ENCODE assay signal across 16 cellular contexts in genomic region chr10:96125142-96125515, GRCh38. TPM values are rescaled to one million over a fixed set of nuclear protein-coding genes. Genes with fewer than 3 reads are reported as not detected.
A peak's percentile ranks its signal among the peaks of the same experiment; 100 is the strongest.
DNase-seq lines count a peak whose midpoint lies in the region; ATAC-seq, FAIRE-seq and TF ChIP-seq lines count a peak whose summit lies in the region.
"Had no signal": no experiment of that assay in that cellular context is flagged by ENCODE, and none has a peak within 500 bp of the region (broad histone marks: within the 10 kb centered on the region; RNA-seq: fewer than 3 reads in every experiment).

No MANE protein-coding gene starts in this region.

- no peak overlapping the region for H4K5ac ChIP-seq in mesendoderm (ENCODE audit: low read length)

- no peaks in the 10 kb centered on the region for H3K79me1 ChIP-seq in mesendoderm (ENCODE audit: low read length)

- intact Hi-C loops in pancreas (cut with DNase I) = no loop called here

- no peaks in the 10 kb centered on the region for H4K20me1 ChIP-seq in DOHH2 (ENCODE audit: control insufficient read depth, insufficient read depth, low read depth, low read length)
- H4K20me1 ChIP-seq: BLaER1 treated with 17β-estradiol and CSF1 and Interleukin-3, amounts not matched to agents 10 nM and 100 nM had no signal

- H3K18ac ChIP-seq in mesendoderm (ENCODE audit: low read length) = peak overlapping the region; percentile 51

- H3K9ac ChIP-seq in mesendoderm (ENCODE audit: low read length) = no peak overlapping the region
- H3K9ac ChIP-seq: BLaER1 treated with 17β-estradiol and CSF1 and Interleukin-3, amounts not matched to agents 10 nM and 100 nM had no signal

- H3K56ac ChIP-seq in mesendoderm (ENCODE audit: low read length) = peak overlapping the region; percentile 43

- H3K9me3 ChIP-seq in DOHH2 (ENCODE audit: control insufficient read depth, insufficient read depth, low read length) (no peaks in the 10 kb centered on the region), KOPT-K1 (ENCODE audit: insufficient read depth, low read length, poor library complexity, severe bottlenecking) (no peaks in the 10 kb centered on the region), pancreas (no peaks in the 10 kb centered on the region)

- no peak overlapping the region for H3K23ac ChIP-seq in mesendoderm (ENCODE audit: low read length)

- no peaks in the 10 kb centered on the region for H3K27me3 ChIP-seq in DOHH2 (ENCODE audit: control insufficient read depth, low read length)
- no peaks in the 10 kb centered on the region for H3K27me3 ChIP-seq in mesendoderm (ENCODE audit: insufficient read depth, low read length, poor library complexity)
- H3K27me3 ChIP-seq in pancreas = peaks cover 0 to 50% (median 3%) of the 10 kb centered on the region in 4 donors

- TF ChIP-seq CTCF in DOHH2 (IDR thresholded peaks at IDR 0.05; ENCODE audit: low read depth, low read length, poor library complexity, severe bottlenecking) (no peak), pancreas (IDR thresholded peaks at IDR 0.05) (no peak)

- DNase-seq in amniotic epithelial cell (ENCODE audit: low read depth) = peak; percentile 50
- DNase-seq in mesendoderm = no peak
- no peak for DNase-seq in pancreas
- DNase-seq in cerebellar nuclear complex (lab: John Stamatoyannopoulos, UW) = no peak
- DNase-seq: activated CD4-positive, alpha-beta T cell treated with anti-CD3 and anti-CD28 coated beads for 1 hour; effector memory CD4-positive, alpha-beta T cell; head of caudate nucleus; left cardiac atrium; NCI-H1694 treated with DMSO at 0.1 percent for 48 hours; NCI-H774 had no signal

- no peak overlapping the region for H2AK5ac ChIP-seq in mesendoderm (ENCODE audit: low read length)

- WGBS in mesendoderm (ENCODE audit: extremely low coverage, insufficient coverage, low lambda C conversion rate) = no CpG with 5 or more reads among the region's 2 CpGs
- 76 to 81% methylated on average over 2 of the region's 2 CpGs for WGBS in pancreas, 2 donors

- H3K4me1 ChIP-seq in DOHH2 (ENCODE audit: control insufficient read depth, low read length) (peaks cover 43% of the 10 kb centered on the region), mesendoderm (ENCODE audit: control insufficient read depth, low read depth, low read length) (peaks cover 2% of the 10 kb centered on the region), pancreas (peaks cover 0 to 5% (median 3%) of the 10 kb centered on the region in 3 donors)

- H4K8ac ChIP-seq in mesendoderm (ENCODE audit: low read depth, low read length) = no peak overlapping the region

- no peak overlapping the region for H2BK120ac ChIP-seq in mesendoderm (ENCODE audit: low read depth, low read length)

- no peak overlapping the region for H3K4ac ChIP-seq in mesendoderm (ENCODE audit: low read depth, low read length)

- H3K9me2 ChIP-seq in DOHH2 (replicated peaks; ENCODE audit: control insufficient read depth, low read length) = no peaks in the 10 kb centered on the region

- 0 out of 2 replicates have a peak, but pooled peaks cover 7% of the 10 kb centered on the region for H3F3A ChIP-seq in DOHH2 (ENCODE audit: control insufficient read depth, insufficient read depth)

- H3K4me2 ChIP-seq in DOHH2 (ENCODE audit: low read length) (peak overlapping the region; percentile 52), mesendoderm (ENCODE audit: low read length) (no peak overlapping the region)

- H3K27ac ChIP-seq in DOHH2 (ENCODE audit: low read depth, low read length) (no peak overlapping the region), KOPT-K1 (ENCODE audit: low read depth, low read length, poor library complexity, severe bottlenecking) (peak overlapping the region; percentile 90), mesendoderm (ENCODE audit: low read depth, low read length) (no peak overlapping the region), pancreas (no peak overlapping the region)
- H3K27ac ChIP-seq: BLaER1 treated with 17β-estradiol and CSF1 and Interleukin-3, amounts not matched to agents 10 nM and 100 nM had no signal

- no peak overlapping the region for H2BK15ac ChIP-seq in mesendoderm (replicated peaks; ENCODE audit: low read depth)

- no peak for ATAC-seq in HG03520 (IDR thresholded peaks at IDR 0.05; ENCODE audit: unreplicated experiment)
- no peak for ATAC-seq in pancreas
- ATAC-seq in GM21619 (IDR thresholded peaks at IDR 0.05; ENCODE audit: unreplicated experiment) = no peak

- H2BK5ac ChIP-seq in mesendoderm (ENCODE audit: low read length) = no peak overlapping the region

- FAIRE-seq in pancreas (lab: Jason Lieb, UNC) = no peak
- FAIRE-seq: G401.6 had no signal

- H3K4me3 ChIP-seq in DOHH2 (ENCODE audit: low read length) (no peak overlapping the region), mesendoderm (ENCODE audit: low read length) (no peak overlapping the region), pancreas (peak overlapping the region in 2 of 4 donors; percentile 23 to 35)
- H3K4me3 ChIP-seq: BLaER1 treated with 17β-estradiol and CSF1 and Interleukin-3, amounts not matched to agents 10 nM and 100 nM had no signal

- no peaks in the 10 kb centered on the region for H3K36me3 ChIP-seq in DOHH2 (ENCODE audit: control insufficient read depth, low read length)
- no peaks in the 10 kb centered on the region for H3K36me3 ChIP-seq in KOPT-K1 (ENCODE audit: insufficient read depth, low read length)
- no peaks in the 10 kb centered on the region for H3K36me3 ChIP-seq in mesendoderm (ENCODE audit: control insufficient read depth, insufficient read depth, low read length)
- no peaks in the 10 kb centered on the region for H3K36me3 ChIP-seq in pancreas
- H3K36me3 ChIP-seq: BLaER1 treated with 17β-estradiol and CSF1 and Interleukin-3, amounts not matched to agents 10 nM and 100 nM had no signal

- no peaks in the 10 kb centered on the region for H3K79me2 ChIP-seq in DOHH2 (ENCODE audit: control insufficient read depth, low read length)
- no peaks in the 10 kb centered on the region for H3K79me2 ChIP-seq in mesendoderm (ENCODE audit: control insufficient read depth, insufficient read depth, low read length)

RNA-seq across cellular contexts. Expression of gene ZNF518A, which starts 5.0 kb away (rescaled TPM):
- polyA plus RNA-seq in mesendoderm (2013, experiment 1 of 2) = 15.2 TPM
- 15.2 TPM for polyA plus RNA-seq in mesendoderm (2013, experiment 2 of 2)
- 10 to 100 TPM in 5 of 6 donors, 1 to 10 TPM in 1; 10.0 to 18.2 (median 11.6) TPM for total RNA-seq in pancreas
- polyA plus RNA-seq in pancreas = 1 to 10 TPM; 4.9 to 9.3 TPM
